ENCODE assay signal across 14 cellular contexts in genomic region chr11:111095327-111095726, GRCh38.
DNase-seq lines count a peak whose midpoint lies in the region; ATAC-seq lines count a peak whose summit lies in the region.
"Had no signal": no experiment of that assay in that cellular context is flagged by ENCODE, and none has a peak within 500 bp of the region (broad histone marks: within the 10 kb centered on the region; RNA-seq: fewer than 3 reads in every experiment).

No MANE protein-coding gene starts in this region.

- H3K4me3 Mint-ChIP-seq in stimulated activated memory B cell treated with anti-CD40 and anti-IgM and Interleukin-4, amounts not matched to agents 10 μg/mL and 1 μg/mL and 100 μg/mL, for 72 hours, result no peak overlapping the region

- intact Hi-C loops in cardiac septum (cut with DNase I), result no loop called here

- no peaks in the 10 kb centered on the region for H3K36me3 Mint-ChIP-seq in stimulated activated memory B cell treated with anti-CD40 and anti-IgM and Interleukin-4, amounts not matched to agents 10 μg/mL and 1 μg/mL and 100 μg/mL, for 72 hours

- ATAC-seq in GM18907 (IDR thresholded peaks at IDR 0.05; ENCODE audit: unreplicated experiment) (peak; percentile 58), HG02610 (IDR thresholded peaks at IDR 0.05; ENCODE audit: unreplicated experiment) (peak; percentile 58), HG03378 (IDR thresholded peaks at IDR 0.05; ENCODE audit: unreplicated experiment) (peak; percentile 57)
- ATAC-seq in stimulated activated memory B cell treated with anti-CD40 and anti-IgM and Interleukin-4, amounts not matched to agents 10 μg/mL and 1 μg/mL and 100 μg/mL, for 72 hours, result peak; percentile 12

- H3K27ac Mint-ChIP-seq in stimulated activated memory B cell treated with anti-CD40 and anti-IgM and Interleukin-4, amounts not matched to agents 10 μg/mL and 1 μg/mL and 100 μg/mL, for 72 hours, result no peak overlapping the region

- DNase-seq in H4 (ENCODE audit: low spot score), result no peak
- DNase-seq in cardiac septum (ENCODE audit: low spot score), result no peak
- DNase-seq in anterior cingulate cortex (lab: John Stamatoyannopoulos, UW), result no peak
- DNase-seq: COR-L47, MV-4-11, NCI-H1417 treated with DMSO at 0.1 percent for 48 hours, NCI-H2029, NCI-H2171 treated with DMSO at 0.1 percent for 48 hours, NCI-H446 treated with DMSO at 0.1 percent for 48 hours, T-helper 2 cell had no signal

- H3K9me3 Mint-ChIP-seq in stimulated activated memory B cell treated with anti-CD40 and anti-IgM and Interleukin-4, amounts not matched to agents 10 μg/mL and 1 μg/mL and 100 μg/mL, for 72 hours, result peaks cover under 1% of the 10 kb centered on the region

- H3K27me3 Mint-ChIP-seq in stimulated activated memory B cell treated with anti-CD40 and anti-IgM and Interleukin-4, amounts not matched to agents 10 μg/mL and 1 μg/mL and 100 μg/mL, for 72 hours, result no peaks in the 10 kb centered on the region

- peaks cover 22% of the 10 kb centered on the region for H3K4me1 Mint-ChIP-seq in stimulated activated memory B cell treated with anti-CD40 and anti-IgM and Interleukin-4, amounts not matched to agents 10 μg/mL and 1 μg/mL and 100 μg/mL, for 72 hours
